ENCODE assay signal across 1 cellular context in the genomic region with DNA sequence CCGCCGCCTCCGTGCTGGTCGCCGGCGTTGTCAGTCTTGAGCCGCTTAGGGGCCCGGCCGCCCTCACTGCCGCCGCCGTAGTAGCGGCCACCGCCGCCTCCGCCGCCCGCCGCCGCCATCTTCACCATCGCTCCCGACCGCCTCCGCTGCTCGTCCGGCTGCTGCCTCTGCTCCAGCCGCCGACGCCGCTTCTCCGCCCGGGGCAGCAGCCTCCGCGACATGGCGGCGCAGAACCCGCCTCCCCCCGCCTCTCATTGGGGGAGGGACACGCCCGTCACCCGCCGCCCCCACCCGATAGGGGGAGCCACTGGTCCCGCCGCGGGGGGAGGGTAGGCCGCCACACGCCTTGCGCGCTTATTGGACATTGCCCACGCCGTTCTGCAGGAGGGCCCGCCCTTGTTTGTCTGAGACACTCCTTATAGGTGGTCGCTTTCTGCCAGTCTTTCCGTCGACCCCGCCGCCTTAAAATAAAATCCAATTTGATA.
TF ChIP-seq lines count a peak whose summit lies in the region.

A gene (minus strand): TSS at position 241 of the 485 bp plus-strand sequence. CDS start 20 bp downstream, at position 221.

TF ChIP-seq in K562, 482 proteins besides CTCF, POLR2A, EP300 and RAD21 (continued from another document and continues in another):
- TF ChIP-seq NEUROD1 (IDR thresholded peaks at IDR 0.05; ENCODE audit: borderline replicate concordance, low read depth, low read length, partially characterized antibody) (peak; percentile 98), RNF2 (IDR thresholded peaks at IDR 0.05) (peak; percentile 75), ATF7 (IDR thresholded peaks at IDR 0.05) (peak; percentile 88), ZNF431 (CRISPR knock-in tag; IDR thresholded peaks at IDR 0.05) (no peak), MYBL2 (IDR thresholded peaks at IDR 0.05; ENCODE audit: low read depth) (no peak), MYBL2 (CRISPR knock-in tag; IDR thresholded peaks at IDR 0.05; ENCODE audit: borderline replicate concordance) (no peak), FOXM1 (IDR thresholded peaks at IDR 0.05; ENCODE audit: low read depth) (peak; percentile 65), FOXM1 (CRISPR knock-in tag; IDR thresholded peaks at IDR 0.05; ENCODE audit: low read depth) (peak; percentile 58; the same call in 1 of the 2 replicates), RBM17 (IDR thresholded peaks at IDR 0.05; ENCODE audit: borderline replicate concordance, low read depth, low read length) (no peak), ASH1L (IDR thresholded peaks at IDR 0.05; ENCODE audit: borderline replicate concordance, low read depth, partially characterized antibody) (no peak), NFIC (IDR thresholded peaks at IDR 0.05) (peak; percentile 20; the same call in 1 of the 2 replicates), PCBP2 (IDR thresholded peaks at IDR 0.05; ENCODE audit: low read depth, low read length, poor library complexity, severe bottlenecking) (no peak), NCOA1 (IDR thresholded peaks at IDR 0.05; ENCODE audit: low read depth) (no peak), RBM25 (IDR thresholded peaks at IDR 0.05; ENCODE audit: low read depth, low read length, severe bottlenecking) (peak; percentile 100), PML (IDR thresholded peaks at IDR 0.05; ENCODE audit: low read length) (peak; percentile 63; the same call in 1 of the 2 replicates), ZNF124 (CRISPR knock-in tag; IDR thresholded peaks at IDR 0.05) (0 out of 2 replicates have a peak, but pooled peaks have one; percentile 52), POLR3A (IDR thresholded peaks at IDR 0.05; ENCODE audit: borderline replicate concordance, extremely low read depth, insufficient read depth, insufficient read length) (no peak), HDAC1 (IDR thresholded peaks at IDR 0.05) (no peak), ZNF212 (CRISPR knock-in tag; IDR thresholded peaks at IDR 0.05) (no peak), FOXK2 (conservative IDR thresholded peaks at IDR 0.05 in 1 of 2, IDR thresholded peaks at IDR 0.05 in 1 of 2; ENCODE audit: low read depth in 2 of 2) (no peak; a peak in 2 of 4 replicates), FOXJ2 (tag; IDR thresholded peaks at IDR 0.05) (peak; percentile 56; the same call in 1 of the 2 replicates), SP2 (IDR thresholded peaks at IDR 0.05; ENCODE audit: extremely low read depth, low read depth, low read length, poor library complexity, severe bottlenecking) (peak; percentile 97), CTBP1 (IDR thresholded peaks at IDR 0.05; ENCODE audit: borderline replicate concordance) (peak; percentile 66; the same call in 1 of the 2 replicates), ZNF143 (CRISPR knock-in tag; IDR thresholded peaks at IDR 0.05) (no peak), POLR2B (IDR thresholded peaks at IDR 0.05; ENCODE audit: low read depth, partially characterized antibody) (peak; percentile 58)
- TF ChIP-seq, protein P1, sequence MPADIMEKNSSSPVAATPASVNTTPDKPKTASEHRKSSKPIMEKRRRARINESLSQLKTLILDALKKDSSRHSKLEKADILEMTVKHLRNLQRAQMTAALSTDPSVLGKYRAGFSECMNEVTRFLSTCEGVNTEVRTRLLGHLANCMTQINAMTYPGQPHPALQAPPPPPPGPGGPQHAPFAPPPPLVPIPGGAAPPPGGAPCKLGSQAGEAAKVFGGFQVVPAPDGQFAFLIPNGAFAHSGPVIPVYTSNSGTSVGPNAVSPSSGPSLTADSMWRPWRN (IDR thresholded peaks at IDR 0.05; ENCODE audit: low read depth), result peak; percentile 92
- TF ChIP-seq, protein P2, sequence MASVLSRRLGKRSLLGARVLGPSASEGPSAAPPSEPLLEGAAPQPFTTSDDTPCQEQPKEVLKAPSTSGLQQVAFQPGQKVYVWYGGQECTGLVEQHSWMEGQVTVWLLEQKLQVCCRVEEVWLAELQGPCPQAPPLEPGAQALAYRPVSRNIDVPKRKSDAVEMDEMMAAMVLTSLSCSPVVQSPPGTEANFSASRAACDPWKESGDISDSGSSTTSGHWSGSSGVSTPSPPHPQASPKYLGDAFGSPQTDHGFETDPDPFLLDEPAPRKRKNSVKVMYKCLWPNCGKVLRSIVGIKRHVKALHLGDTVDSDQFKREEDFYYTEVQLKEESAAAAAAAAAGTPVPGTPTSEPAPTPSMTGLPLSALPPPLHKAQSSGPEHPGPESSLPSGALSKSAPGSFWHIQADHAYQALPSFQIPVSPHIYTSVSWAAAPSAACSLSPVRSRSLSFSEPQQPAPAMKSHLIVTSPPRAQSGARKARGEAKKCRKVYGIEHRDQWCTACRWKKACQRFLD (CRISPR knock-in tag; IDR thresholded peaks at IDR 0.05), result peak; percentile 88; the same call in 1 of the 2 replicates
- TF ChIP-seq, protein P3, sequence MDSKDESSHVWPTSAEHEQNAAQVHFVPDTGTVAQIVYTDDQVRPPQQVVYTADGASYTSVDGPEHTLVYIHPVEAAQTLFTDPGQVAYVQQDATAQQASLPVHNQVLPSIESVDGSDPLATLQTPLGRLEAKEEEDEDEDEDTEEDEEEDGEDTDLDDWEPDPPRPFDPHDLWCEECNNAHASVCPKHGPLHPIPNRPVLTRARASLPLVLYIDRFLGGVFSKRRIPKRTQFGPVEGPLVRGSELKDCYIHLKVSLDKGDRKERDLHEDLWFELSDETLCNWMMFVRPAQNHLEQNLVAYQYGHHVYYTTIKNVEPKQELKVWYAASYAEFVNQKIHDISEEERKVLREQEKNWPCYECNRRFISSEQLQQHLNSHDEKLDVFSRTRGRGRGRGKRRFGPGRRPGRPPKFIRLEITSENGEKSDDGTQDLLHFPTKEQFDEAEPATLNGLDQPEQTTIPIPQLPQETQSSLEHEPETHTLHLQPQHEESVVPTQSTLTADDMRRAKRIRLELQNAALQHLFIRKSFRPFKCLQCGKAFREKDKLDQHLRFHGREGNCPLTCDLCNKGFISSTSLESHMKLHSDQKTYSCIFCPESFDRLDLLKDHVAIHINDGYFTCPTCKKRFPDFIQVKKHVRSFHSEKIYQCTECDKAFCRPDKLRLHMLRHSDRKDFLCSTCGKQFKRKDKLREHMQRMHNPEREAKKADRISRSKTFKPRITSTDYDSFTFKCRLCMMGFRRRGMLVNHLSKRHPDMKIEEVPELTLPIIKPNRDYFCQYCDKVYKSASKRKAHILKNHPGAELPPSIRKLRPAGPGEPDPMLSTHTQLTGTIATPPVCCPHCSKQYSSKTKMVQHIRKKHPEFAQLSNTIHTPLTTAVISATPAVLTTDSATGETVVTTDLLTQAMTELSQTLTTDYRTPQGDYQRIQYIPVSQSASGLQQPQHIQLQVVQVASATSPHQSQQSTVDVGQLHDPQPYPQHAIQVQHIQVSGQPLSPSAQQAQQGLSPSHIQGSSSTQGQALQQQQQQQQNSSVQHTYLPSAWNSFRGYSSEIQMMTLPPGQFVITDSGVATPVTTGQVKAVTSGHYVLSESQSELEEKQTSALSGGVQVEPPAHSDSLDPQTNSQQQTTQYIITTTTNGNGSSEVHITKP (IDR thresholded peaks at IDR 0.05; ENCODE audit: partially characterized antibody), result peak; percentile 38
- TF ChIP-seq, protein P4, sequence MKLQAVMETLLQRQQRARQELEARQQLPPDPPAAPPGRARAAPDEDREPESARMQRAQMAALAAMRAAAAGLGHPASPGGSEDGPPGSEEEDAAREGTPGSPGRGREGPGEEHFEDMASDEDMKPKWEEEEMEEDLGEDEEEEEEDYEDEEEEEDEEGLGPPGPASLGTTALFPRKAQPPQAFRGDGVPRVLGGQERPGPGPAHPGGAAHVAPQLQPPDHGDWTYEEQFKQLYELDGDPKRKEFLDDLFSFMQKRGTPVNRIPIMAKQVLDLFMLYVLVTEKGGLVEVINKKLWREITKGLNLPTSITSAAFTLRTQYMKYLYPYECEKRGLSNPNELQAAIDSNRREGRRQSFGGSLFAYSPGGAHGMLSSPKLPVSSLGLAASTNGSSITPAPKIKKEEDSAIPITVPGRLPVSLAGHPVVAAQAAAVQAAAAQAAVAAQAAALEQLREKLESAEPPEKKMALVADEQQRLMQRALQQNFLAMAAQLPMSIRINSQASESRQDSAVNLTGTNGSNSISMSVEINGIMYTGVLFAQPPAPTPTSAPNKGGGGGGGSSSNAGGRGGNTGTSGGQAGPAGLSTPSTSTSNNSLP (IDR thresholded peaks at IDR 0.05; ENCODE audit: borderline replicate concordance, low read depth, low read length), result peak; percentile 88; the same call in 1 of the 2 replicates
- TF ChIP-seq, protein P5, sequence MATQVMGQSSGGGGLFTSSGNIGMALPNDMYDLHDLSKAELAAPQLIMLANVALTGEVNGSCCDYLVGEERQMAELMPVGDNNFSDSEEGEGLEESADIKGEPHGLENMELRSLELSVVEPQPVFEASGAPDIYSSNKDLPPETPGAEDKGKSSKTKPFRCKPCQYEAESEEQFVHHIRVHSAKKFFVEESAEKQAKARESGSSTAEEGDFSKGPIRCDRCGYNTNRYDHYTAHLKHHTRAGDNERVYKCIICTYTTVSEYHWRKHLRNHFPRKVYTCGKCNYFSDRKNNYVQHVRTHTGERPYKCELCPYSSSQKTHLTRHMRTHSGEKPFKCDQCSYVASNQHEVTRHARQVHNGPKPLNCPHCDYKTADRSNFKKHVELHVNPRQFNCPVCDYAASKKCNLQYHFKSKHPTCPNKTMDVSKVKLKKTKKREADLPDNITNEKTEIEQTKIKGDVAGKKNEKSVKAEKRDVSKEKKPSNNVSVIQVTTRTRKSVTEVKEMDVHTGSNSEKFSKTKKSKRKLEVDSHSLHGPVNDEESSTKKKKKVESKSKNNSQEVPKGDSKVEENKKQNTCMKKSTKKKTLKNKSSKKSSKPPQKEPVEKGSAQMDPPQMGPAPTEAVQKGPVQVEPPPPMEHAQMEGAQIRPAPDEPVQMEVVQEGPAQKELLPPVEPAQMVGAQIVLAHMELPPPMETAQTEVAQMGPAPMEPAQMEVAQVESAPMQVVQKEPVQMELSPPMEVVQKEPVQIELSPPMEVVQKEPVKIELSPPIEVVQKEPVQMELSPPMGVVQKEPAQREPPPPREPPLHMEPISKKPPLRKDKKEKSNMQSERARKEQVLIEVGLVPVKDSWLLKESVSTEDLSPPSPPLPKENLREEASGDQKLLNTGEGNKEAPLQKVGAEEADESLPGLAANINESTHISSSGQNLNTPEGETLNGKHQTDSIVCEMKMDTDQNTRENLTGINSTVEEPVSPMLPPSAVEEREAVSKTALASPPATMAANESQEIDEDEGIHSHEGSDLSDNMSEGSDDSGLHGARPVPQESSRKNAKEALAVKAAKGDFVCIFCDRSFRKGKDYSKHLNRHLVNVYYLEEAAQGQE (CRISPR knock-in tag; IDR thresholded peaks at IDR 0.05; ENCODE audit: low read depth), result peak; percentile 67; the same call in 1 of the 2 replicates
- TF ChIP-seq, protein P6, sequence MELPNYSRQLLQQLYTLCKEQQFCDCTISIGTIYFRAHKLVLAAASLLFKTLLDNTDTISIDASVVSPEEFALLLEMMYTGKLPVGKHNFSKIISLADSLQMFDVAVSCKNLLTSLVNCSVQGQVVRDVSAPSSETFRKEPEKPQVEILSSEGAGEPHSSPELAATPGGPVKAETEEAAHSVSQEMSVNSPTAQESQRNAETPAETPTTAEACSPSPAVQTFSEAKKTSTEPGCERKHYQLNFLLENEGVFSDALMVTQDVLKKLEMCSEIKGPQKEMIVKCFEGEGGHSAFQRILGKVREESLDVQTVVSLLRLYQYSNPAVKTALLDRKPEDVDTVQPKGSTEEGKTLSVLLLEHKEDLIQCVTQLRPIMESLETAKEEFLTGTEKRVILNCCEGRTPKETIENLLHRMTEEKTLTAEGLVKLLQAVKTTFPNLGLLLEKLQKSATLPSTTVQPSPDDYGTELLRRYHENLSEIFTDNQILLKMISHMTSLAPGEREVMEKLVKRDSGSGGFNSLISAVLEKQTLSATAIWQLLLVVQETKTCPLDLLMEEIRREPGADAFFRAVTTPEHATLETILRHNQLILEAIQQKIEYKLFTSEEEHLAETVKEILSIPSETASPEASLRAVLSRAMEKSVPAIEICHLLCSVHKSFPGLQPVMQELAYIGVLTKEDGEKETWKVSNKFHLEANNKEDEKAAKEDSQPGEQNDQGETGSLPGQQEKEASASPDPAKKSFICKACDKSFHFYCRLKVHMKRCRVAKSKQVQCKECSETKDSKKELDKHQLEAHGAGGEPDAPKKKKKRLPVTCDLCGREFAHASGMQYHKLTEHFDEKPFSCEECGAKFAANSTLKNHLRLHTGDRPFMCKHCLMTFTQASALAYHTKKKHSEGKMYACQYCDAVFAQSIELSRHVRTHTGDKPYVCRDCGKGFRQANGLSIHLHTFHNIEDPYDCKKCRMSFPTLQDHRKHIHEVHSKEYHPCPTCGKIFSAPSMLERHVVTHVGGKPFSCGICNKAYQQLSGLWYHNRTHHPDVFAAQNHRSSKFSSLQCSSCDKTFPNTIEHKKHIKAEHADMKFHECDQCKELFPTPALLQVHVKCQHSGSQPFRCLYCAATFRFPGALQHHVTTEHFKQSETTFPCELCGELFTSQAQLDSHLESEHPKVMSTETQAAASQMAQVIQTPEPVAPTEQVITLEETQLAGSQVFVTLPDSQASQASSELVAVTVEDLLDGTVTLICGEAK (IDR thresholded peaks at IDR 0.05), result peak; percentile 50
- TF ChIP-seq, protein P6 (CRISPR knock-in tag; IDR thresholded peaks at IDR 0.05), result no peak
- TF ChIP-seq, protein P7, sequence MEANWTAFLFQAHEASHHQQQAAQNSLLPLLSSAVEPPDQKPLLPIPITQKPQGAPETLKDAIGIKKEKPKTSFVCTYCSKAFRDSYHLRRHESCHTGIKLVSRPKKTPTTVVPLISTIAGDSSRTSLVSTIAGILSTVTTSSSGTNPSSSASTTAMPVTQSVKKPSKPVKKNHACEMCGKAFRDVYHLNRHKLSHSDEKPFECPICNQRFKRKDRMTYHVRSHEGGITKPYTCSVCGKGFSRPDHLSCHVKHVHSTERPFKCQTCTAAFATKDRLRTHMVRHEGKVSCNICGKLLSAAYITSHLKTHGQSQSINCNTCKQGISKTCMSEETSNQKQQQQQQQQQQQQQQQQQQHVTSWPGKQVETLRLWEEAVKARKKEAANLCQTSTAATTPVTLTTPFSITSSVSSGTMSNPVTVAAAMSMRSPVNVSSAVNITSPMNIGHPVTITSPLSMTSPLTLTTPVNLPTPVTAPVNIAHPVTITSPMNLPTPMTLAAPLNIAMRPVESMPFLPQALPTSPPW (CRISPR knock-in tag; IDR thresholded peaks at IDR 0.05), result peak; percentile 98
